Comparison of ENCODE assay signal across 1 cellular context in genomic region chr6:44386929-44387345, GRCh38.
TF ChIP-seq lines count a peak whose summit lies in the region.

No MANE protein-coding gene starts in this region.

TF ChIP-seq in GM12878, 131 proteins besides CTCF, POLR2A, EP300 and RAD21 (continued from another document):
- no peak for TF ChIP-seq MAX (IDR thresholded peaks at IDR 0.05; ENCODE audit: low read depth, low read length)
TF ChIP-seq in GM12878: peak in this region for 1.
